10 cellular contexts compared by ENCODE assay signal in genomic region chr18:5162111-5162510, GRCh38. TPM values are rescaled to one million over a fixed set of nuclear protein-coding genes. Genes with fewer than 3 reads are reported as not detected.
"Had no signal": no experiment of that assay in that cellular context is flagged by ENCODE, and none has a peak within 500 bp of the region (broad histone marks: within the 10 kb centered on the region; RNA-seq: fewer than 3 reads in every experiment).

No MANE protein-coding gene starts in this region.

- DNase-seq: GOT3, H7, HFFc6, IMR-90, KG1 had no signal

- H3K4me1 ChIP-seq: HAP-1 had no signal

- H3K4me3 ChIP-seq: HAP-1, K562 had no signal

- H3K27ac ChIP-seq: HL-60 had no signal

- ATAC-seq: HCT116, K562 had no signal

- H3K27ac Mint-ChIP-seq: HFFc6 had no signal

- H3K9me3 ChIP-seq: HAP-1 had no signal

- H3K4me3 Mint-ChIP-seq: HFFc6 had no signal

- H3K36me3 ChIP-seq: HAP-1 had no signal

RNA-seq across cellular contexts. Expression of gene AKAIN1, which starts 34.9 kb away (rescaled TPM):
- total RNA-seq: H4, H7, HFFc6, IMR-90, K562 had no signal
- polyA plus RNA-seq: IMR-90, K562 had no signal
